ENCODE assay signal across 9 cellular contexts in the genomic region with DNA sequence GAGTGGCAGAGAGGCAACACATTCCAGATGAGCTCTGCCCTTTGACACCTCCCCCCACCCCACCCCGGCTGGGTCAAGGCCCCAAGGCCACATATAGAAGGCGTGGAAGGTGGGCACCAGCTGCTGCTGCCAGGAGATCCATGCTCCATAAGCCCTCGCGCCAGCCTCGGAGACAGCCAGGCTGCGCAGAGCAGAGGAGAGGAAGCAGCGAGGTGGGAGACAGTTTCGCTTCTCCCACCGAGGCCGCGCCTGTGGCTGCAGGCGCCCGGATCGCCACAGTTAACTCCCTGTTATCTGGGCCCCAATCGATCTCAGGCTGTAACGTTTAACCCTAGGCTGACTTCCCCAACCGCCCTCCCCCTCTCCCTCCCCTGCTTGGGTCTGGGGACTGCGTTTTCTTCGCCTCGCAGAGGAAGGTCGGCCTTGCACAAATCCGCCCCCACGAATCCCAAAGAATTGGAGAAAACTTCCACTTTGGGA. TPM values are rescaled to one million over a fixed set of nuclear protein-coding genes. Genes with fewer than 3 reads are reported as not detected.
DNase-seq lines count a peak whose midpoint lies in the region; ATAC-seq and TF ChIP-seq lines count a peak whose summit lies in the region.
"Had no signal": no experiment of that assay in that cellular context is flagged by ENCODE, and none has a peak within 500 bp of the region (broad histone marks: within the 10 kb centered on the region; RNA-seq: fewer than 3 reads in every experiment).

No MANE protein-coding gene starts in this region.

- H3K4me3 Mint-ChIP-seq in T-cell, result peak overlapping the region; percentile 51 to 93 (median 61)

- H3K9me3 ChIP-seq in HUES64 (ENCODE audit: insufficient read depth, low read depth, low read length) (no peaks in the 10 kb centered on the region), iPS-20b (ENCODE audit: insufficient read depth, low read depth, low read length) (no peaks in the 10 kb centered on the region), skeletal muscle tissue (ENCODE audit: control insufficient read depth in 3 of 3, low read length in 3 of 3) (no peaks in the 10 kb centered on the region)

- ATAC-seq in T-cell (replicated peaks in 1 of 4), result no peak
- ATAC-seq in GM21529 (IDR thresholded peaks at IDR 0.05; ENCODE audit: unreplicated experiment), result no peak

- H3K4me1 Mint-ChIP-seq in T-cell, result peaks cover 12 to 47% (median 37%) of the 10 kb centered on the region in 3 donors

- peak overlapping the region; percentile 87 for H3K4me3 ChIP-seq in HUES64 (ENCODE audit: low read length)
- H3K4me3 ChIP-seq in iPS-20b (ENCODE audit: low read length), result peak overlapping the region; percentile 89
- peak overlapping the region in 2 of 3 donors; percentile 27 to 41 for H3K4me3 ChIP-seq in skeletal muscle tissue (ENCODE audit: low read length in 3 of 3)

- WGBS in HUES64, result under 1% methylated on average over 23 of the region's 23 CpGs

- H3K27me3 ChIP-seq in HUES64 (ENCODE audit: insufficient read depth, low read length), result peaks cover 39% of the 10 kb centered on the region
- H3K27me3 ChIP-seq in iPS-20b (ENCODE audit: insufficient read depth, low read length), result peaks cover 57% of the 10 kb centered on the region
- H3K27me3 ChIP-seq in skeletal muscle tissue (ENCODE audit: control insufficient read depth in 3 of 3, insufficient read depth in 3 of 3, low read length in 3 of 3), result no peaks in the 10 kb centered on the region

- POLR2A ChIA-PET in T-cell (lab: Charles Lee), result no interaction called here

- H3K36me3 Mint-ChIP-seq in T-cell, result no peaks in the 10 kb centered on the region

- H3K27ac ChIP-seq in HUES64 (ENCODE audit: low read depth, low read length), result no peak overlapping the region
- H3K27ac ChIP-seq in iPS-20b (ENCODE audit: low read length), result no peak overlapping the region
- no peak overlapping the region for H3K27ac ChIP-seq in skeletal muscle tissue (ENCODE audit: low read depth, low read length)

- CTCF ChIA-PET in T-cell (lab: Charles Lee), result interaction anchor here in 1 of 2 donors (1.8 kb wide), 1 partner anchor 10 kb away, joined by 23 read pairs; no protein-coding TSS in a partner anchor

- TF ChIP-seq CTCF in GM13976 (IDR thresholded peaks at IDR 0.05; ENCODE audit: borderline replicate concordance, control extremely low read depth, extremely low read depth, insufficient read depth, missing control alignments), result no peak

- no peak overlapping the region for H3K27ac Mint-ChIP-seq in T-cell

- H3K36me3 ChIP-seq in HUES64 (ENCODE audit: insufficient read depth, low read length), result no peaks in the 10 kb centered on the region
- H3K36me3 ChIP-seq in iPS-20b (ENCODE audit: insufficient read depth, low read depth, low read length), result no peaks in the 10 kb centered on the region
- H3K36me3 ChIP-seq in skeletal muscle tissue (ENCODE audit: control insufficient read depth in 3 of 3, insufficient read depth in 3 of 3, low read length in 3 of 3), result peaks cover 0 to 2% (median 0%) of the 10 kb centered on the region in 3 donors

- H3K9ac ChIP-seq in HUES64 (ENCODE audit: low read depth, low read length) (no peak overlapping the region), iPS-20b (ENCODE audit: low read depth, low read length) (peak overlapping the region; percentile 73; the same call in 1 of the 2 replicates), skeletal muscle tissue (ENCODE audit: low read depth in 1 of 3, low read length in 3 of 3) (peak overlapping the region in 1 of 3 donors; percentile 81)

- peaks cover 27% of the 10 kb centered on the region for H3K4me1 ChIP-seq in HUES64 (ENCODE audit: insufficient read depth, low read length)
- peaks cover 25% of the 10 kb centered on the region for H3K4me1 ChIP-seq in iPS-20b (ENCODE audit: insufficient read depth, low read length)
- H3K4me1 ChIP-seq in skeletal muscle tissue (ENCODE audit: control insufficient read depth in 3 of 3, insufficient read depth in 3 of 3, low read length in 3 of 3), result peaks cover 42 to 57% (median 48%) of the 10 kb centered on the region in 3 donors

- DNase-seq in T-cell (no peak), GM13976 (ENCODE audit: low spot score) (no peak), NCI-H446 treated with DMSO at 0.1 percent for 48 hours (lab: John Stamatoyannopoulos, UW) (no peak), NCI-H526 treated with DMSO at 0.1 percent for 48 hours (lab: John Stamatoyannopoulos, UW) (no peak)
- DNase-seq: activated CD4-positive, alpha-beta T cell treated with anti-CD3 and anti-CD28 coated beads, Interleukin-2, amount 50 U/mL, for 1 hour had no signal

- no peaks in the 10 kb centered on the region for H3K9me3 Mint-ChIP-seq in T-cell

- peaks cover 15 to 39% of the 10 kb centered on the region in 2 donors for H3K27me3 Mint-ChIP-seq in T-cell

- in situ Hi-C loops in GM13976 (cut with MboI; ENCODE audit: low sequenced_read_pairs, unreplicated experiment), result no loop called here

RNA-seq across cellular contexts. Expression of a gene that starts 1.2 kb away (rescaled TPM):
- polyA plus RNA-seq in HUES64 (2013, experiment 1 of 2), result 83.6 TPM
- polyA plus RNA-seq in HUES64 (2013, experiment 2 of 2), result 88.1 TPM
- total RNA-seq in T-cell (1 to 10 TPM; 5.1 to 7.6 (median 6.2) TPM), skeletal muscle tissue (66.8 TPM)

Comparison
In these comparisons a context has a peak if more than half of its experiments do, and no peak if none do; other contexts are left out.
1. H3K4me3 ChIP-seq: peak in every context shown above with its lines; median percentile 89 in iPS-20b; 87 in HUES64; 34 in skeletal muscle tissue.